ENCODE assay signal across 12 cellular contexts in genomic region chr14:90743826-90744225, GRCh38.
"Had no signal": no experiment of that assay in that cellular context is flagged by ENCODE, and none has a peak within 500 bp of the region (broad histone marks: within the 10 kb centered on the region; RNA-seq: fewer than 3 reads in every experiment).

No MANE protein-coding gene starts in this region.

- DNase-seq: activated CD4-positive, alpha-beta T cell treated with anti-CD3 and anti-CD28 coated beads, Interleukin-2, amount 50 U/mL, for 4 hours; activated CD4-positive, CD25-positive, alpha-beta regulatory T cell treated with anti-CD3 and anti-CD28 coated beads, Interleukin-2, amount 50 U/mL, for 72 hours; activated naive CD4-positive, alpha-beta T cell treated with Interleukin-2 at 50 U/mL for 16 hours; foreskin fibroblast; left colon; naive B cell; SK-N-SH; stimulated activated naive CD8-positive, alpha-beta T cell treated with anti-CD3 and anti-CD28 coated beads, Interleukin-15, amount 100 ng/mL, for 72 hours; T-helper 1 cell; trophoblast cell had no signal

- H3K4me3 Mint-ChIP-seq: activated T-helper 17 cell treated with anti-CD3 and anti-CD28 coated beads, Interleukin-2, amount 50 U/mL, for 72 hours; naive B cell; stimulated activated naive CD8-positive, alpha-beta T cell treated with anti-CD3 and anti-CD28 coated beads, Interleukin-15, amount 100 ng/mL, for 72 hours had no signal

- H3K27ac Mint-ChIP-seq: activated T-helper 17 cell treated with anti-CD3 and anti-CD28 coated beads, Interleukin-2, amount 50 U/mL, for 72 hours; naive B cell; stimulated activated naive CD8-positive, alpha-beta T cell treated with anti-CD3 and anti-CD28 coated beads, Interleukin-15, amount 100 ng/mL, for 72 hours had no signal

- H3K27ac ChIP-seq: parathyroid adenoma had no signal

- H3K36me3 Mint-ChIP-seq: naive B cell had no signal

- H3K27me3 Mint-ChIP-seq: naive B cell; stimulated activated naive CD8-positive, alpha-beta T cell treated with anti-CD3 and anti-CD28 coated beads, Interleukin-15, amount 100 ng/mL, for 72 hours had no signal

- H3K4me1 Mint-ChIP-seq: activated T-helper 17 cell treated with anti-CD3 and anti-CD28 coated beads, Interleukin-2, amount 50 U/mL, for 72 hours; naive B cell; stimulated activated naive CD8-positive, alpha-beta T cell treated with anti-CD3 and anti-CD28 coated beads, Interleukin-15, amount 100 ng/mL, for 72 hours had no signal

- ATAC-seq: activated T-helper 17 cell treated with anti-CD3 and anti-CD28 coated beads, Interleukin-2, amount 50 U/mL, for 72 hours; left colon; stimulated activated naive CD8-positive, alpha-beta T cell treated with anti-CD3 and anti-CD28 coated beads, Interleukin-15, amount 100 ng/mL, for 72 hours had no signal
